ENCODE assay signal across 15 cellular contexts in genomic region chr7:138458576-138459234, GRCh38. TPM values are rescaled to one million over a fixed set of nuclear protein-coding genes. Genes with fewer than 3 reads are reported as not detected.
DNase-seq lines count a peak whose midpoint lies in the region; ATAC-seq and TF ChIP-seq lines count a peak whose summit lies in the region.
"Had no signal": no experiment of that assay in that cellular context is flagged by ENCODE, and none has a peak within 500 bp of the region (broad histone marks: within the 10 kb centered on the region; RNA-seq: fewer than 3 reads in every experiment).

No MANE protein-coding gene starts in this region.

- H3K27me3 ChIP-seq in iPS-15b (ENCODE audit: control insufficient read depth, insufficient read depth, low read length) = no peaks in the 10 kb centered on the region
- no peaks in the 10 kb centered on the region for H3K27me3 ChIP-seq in parathyroid adenoma (ENCODE audit: control insufficient read depth, insufficient read depth, low read length)
- no peaks in the 10 kb centered on the region for H3K27me3 ChIP-seq in SJCRH30

- POLR2A ChIA-PET in WTC11 (lab: Charles Lee) = interaction anchor here (0.6 to 1.3 kb wide), 8 partner anchors 20 to 394 kb away, joined by 3 to 7 read pairs (median 4); no protein-coding TSS in a partner anchor

- peaks cover 22% of the 10 kb centered on the region for H3K4me1 Mint-ChIP-seq in activated T-cell treated with anti-CD3 and anti-CD28 coated beads, Interleukin-2, amount 50 U/mL, for 4 hours (ENCODE audit: low read depth)
- peaks cover 43% of the 10 kb centered on the region for H3K4me1 Mint-ChIP-seq in WTC11

- H3K4me2 ChIP-seq in parathyroid adenoma (ENCODE audit: low read length) = no peak overlapping the region

- no peaks in the 10 kb centered on the region for H3K27me3 Mint-ChIP-seq in activated T-cell treated with anti-CD3 and anti-CD28 coated beads, Interleukin-2, amount 50 U/mL, for 4 hours (ENCODE audit: low read depth)
- no peaks in the 10 kb centered on the region for H3K27me3 Mint-ChIP-seq in WTC11 (ENCODE audit: low read depth)
- H3K27me3 Mint-ChIP-seq: central memory CD8-positive, alpha-beta T cell had no signal

- no peaks in the 10 kb centered on the region for H3K36me3 Mint-ChIP-seq in activated T-cell treated with anti-CD3 and anti-CD28 coated beads, Interleukin-2, amount 50 U/mL, for 4 hours (ENCODE audit: insufficient read depth)
- H3K36me3 Mint-ChIP-seq in WTC11 = peaks cover 23% of the 10 kb centered on the region
- H3K36me3 Mint-ChIP-seq: memory B cell had no signal

- H2AFZ ChIP-seq in parathyroid adenoma = peak overlapping the region; percentile 19

- H3K4me1 ChIP-seq in iPS-15b (ENCODE audit: control insufficient read depth, insufficient read depth, low read length) = peaks cover 10% of the 10 kb centered on the region
- no peaks in the 10 kb centered on the region for H3K4me1 ChIP-seq in parathyroid adenoma
- no peaks in the 10 kb centered on the region for H3K4me1 ChIP-seq in SJCRH30

- H3K4me3 Mint-ChIP-seq in activated T-cell treated with anti-CD3 and anti-CD28 coated beads, Interleukin-2, amount 50 U/mL, for 4 hours = peak overlapping the region; percentile 22
- peak overlapping the region; percentile 92 for H3K4me3 Mint-ChIP-seq in WTC11

- H3K9me3 Mint-ChIP-seq in activated T-cell treated with anti-CD3 and anti-CD28 coated beads, Interleukin-2, amount 50 U/mL, for 4 hours = no peaks in the 10 kb centered on the region
- H3K9me3 Mint-ChIP-seq in WTC11 = peaks cover 3% of the 10 kb centered on the region; the same call in 1 of the 2 replicates
- H3K9me3 Mint-ChIP-seq: central memory CD8-positive, alpha-beta T cell; T-helper 1 cell treated with Interleukin-12 subunit alpha and Interleukin-12 subunit beta and Interleukin-4 antibody, amounts not matched to agents 30 μg/mL and 1 μg/mL, for 36 hours had no signal

- H3K36me3 ChIP-seq in iPS-15b (ENCODE audit: control insufficient read depth, insufficient read depth, low read length) (no peaks in the 10 kb centered on the region), parathyroid adenoma (ENCODE audit: control insufficient read depth, insufficient read depth, low read length) (no peaks in the 10 kb centered on the region), SJCRH30 (peaks cover 7% of the 10 kb centered on the region)

- no peak for TF ChIP-seq POLR2A in erythroblast (IDR thresholded peaks at IDR 0.05; ENCODE audit: low read length)

- no peak for ATAC-seq in activated T-cell treated with anti-CD3 and anti-CD28 coated beads, Interleukin-2, amount 50 U/mL, for 4 hours
- ATAC-seq in WTC11 = peak; percentile 46

- H3K9me3 ChIP-seq in iPS-15b (ENCODE audit: control insufficient read depth, insufficient read depth, low read length) (no peaks in the 10 kb centered on the region), parathyroid adenoma (ENCODE audit: control insufficient read depth, low read length) (no peaks in the 10 kb centered on the region), SJCRH30 (replicated peaks) (no peaks in the 10 kb centered on the region; the same call in 1 of the 2 replicates)

- H3K4me3 ChIP-seq in iPS-15b (ENCODE audit: low read depth, low read length) (peak overlapping the region; percentile 70), parathyroid adenoma (ENCODE audit: low read depth, low read length) (no peak overlapping the region), SJCRH30 (no peak overlapping the region)

- peak overlapping the region; percentile 80 for H3K9ac ChIP-seq in iPS-15b (ENCODE audit: low read depth, low read length)
- no peak overlapping the region for H3K9ac ChIP-seq in parathyroid adenoma

- no peak for DNase-seq in activated T-cell treated with anti-CD3 and anti-CD28 coated beads, Interleukin-2, amount 50 U/mL, for 4 hours
- DNase-seq in activated T-cell treated with anti-CD3 and anti-CD28 coated beads, Interleukin-2, amount 50 U/mL, for 48 hours = no peak
- DNase-seq in WTC11 (ENCODE audit: low spot score) = peak; percentile 63
- DNase-seq in cerebellar nuclear complex (lab: John Stamatoyannopoulos, UW) = no peak
- DNase-seq in erythroblast (lab: John Stamatoyannopoulos, UW) = no peak
- no peak for DNase-seq in SJCRH30
- DNase-seq: activated CD4-positive, alpha-beta T cell treated with anti-CD3 and anti-CD28 coated beads, Interleukin-2, amount 50 U/mL, for 48 hours; activated gamma-delta T cell treated with Interleukin-2 at 50 U/mL for 16 hours; NCI-H1092 treated with DMSO at 0.1 percent for 48 hours; NCI-H345 had no signal

- H3K79me2 ChIP-seq in parathyroid adenoma = peaks cover 4% of the 10 kb centered on the region

- peak overlapping the region; percentile 99 for H3K27ac Mint-ChIP-seq in WTC11

- no peak overlapping the region for H3K27ac ChIP-seq in parathyroid adenoma
- H3K27ac ChIP-seq in SJCRH30 = no peak overlapping the region

- CTCF ChIA-PET in WTC11 (lab: Charles Lee) = interaction anchor here (0.5 to 1.7 kb wide), 7 partner anchors 251 to 713 kb away, joined by 3 to 8 read pairs (median 3); partner anchors contain the start of gene CREB3L2

- TF ChIP-seq CTCF in WTC11 (IDR thresholded peaks at IDR 0.05) (no peak), parathyroid adenoma (IDR thresholded peaks at IDR 0.05) (no peak)

TF ChIP-seq in WTC11, 78 proteins besides CTCF, POLR2A, EP300 and RAD21:
- TF ChIP-seq FOXK1 (CRISPR knock-in tag; IDR thresholded peaks at IDR 0.05) (peak; percentile 38; the same call in 1 of the 2 replicates), ZSCAN18 (CRISPR knock-in tag; IDR thresholded peaks at IDR 0.05) (no peak), IRF2 (CRISPR knock-in tag; IDR thresholded peaks at IDR 0.05; ENCODE audit: borderline replicate concordance, low read depth) (no peak), MYBL2 (CRISPR knock-in tag; IDR thresholded peaks at IDR 0.05) (no peak), FOXP4 (CRISPR knock-in tag; IDR thresholded peaks at IDR 0.05) (peak; percentile 72; the same call in 1 of the 2 replicates), SP1 (CRISPR knock-in tag; conservative IDR thresholded peaks at IDR 0.05) (0 out of 2 replicates have a peak, but pooled peaks have one; percentile 35), NR2C2 (CRISPR knock-in tag; IDR thresholded peaks at IDR 0.05) (no peak), PRRX2 (CRISPR knock-in tag; IDR thresholded peaks at IDR 0.05) (0 out of 2 replicates have a peak, but pooled peaks have one; percentile 55), TEAD1 (CRISPR knock-in tag; IDR thresholded peaks at IDR 0.05) (no peak), ESRRA (CRISPR knock-in tag; IDR thresholded peaks at IDR 0.05; ENCODE audit: borderline replicate concordance) (no peak), MLX (CRISPR knock-in tag; IDR thresholded peaks at IDR 0.05) (no peak), ATF3 (CRISPR knock-in tag; conservative IDR thresholded peaks at IDR 0.05) (no peak)

RNA-seq across cellular contexts. Expression of gene TRIM24, which starts 1.4 kb away (rescaled TPM):
- 10 to 100 TPM; 13.6 to 15.3 (median 14.1) TPM for total RNA-seq in activated T-cell treated with anti-CD3 and anti-CD28 coated beads, Interleukin-2, amount 50 U/mL, for 4 hours
- total RNA-seq in WTC11 (2021) = 103 to 113 TPM (median 104 TPM) in 3 replicates
- total RNA-seq in SJCRH30 (2014; rRNA removed; shearing (Covaris generic)) = 36.4 and 40.0 TPM in 2 replicates
